11 cellular contexts compared by ENCODE assay signal in genomic region chr16:51150159-51150893, GRCh38. TPM values are rescaled to one million over a fixed set of nuclear protein-coding genes. Genes with fewer than 3 reads are reported as not detected.
DNase-seq lines count a peak whose midpoint lies in the region; ATAC-seq and TF ChIP-seq lines count a peak whose summit lies in the region.
"Had no signal": no experiment of that assay in that cellular context is flagged by ENCODE, and none has a peak within 500 bp of the region (broad histone marks: within the 10 kb centered on the region; RNA-seq: fewer than 3 reads in every experiment).

No MANE protein-coding gene starts in this region.

- H3K4me1 ChIP-seq in heart left ventricle (peaks cover 0 to 42% (median 15%) of the 10 kb centered on the region in 12 donors), muscle layer of colon (ENCODE audit: insufficient read depth, low read length) (peaks cover 10% of the 10 kb centered on the region), vagina (peaks cover 7% of the 10 kb centered on the region)

- H3K36me3 ChIP-seq in heart left ventricle (no peaks in the 10 kb centered on the region), muscle layer of colon (ENCODE audit: insufficient read depth, low read length) (no peaks in the 10 kb centered on the region), vagina (no peaks in the 10 kb centered on the region)

- H3K27ac Mint-ChIP-seq in endothelial cell (ENCODE audit: unreplicated experiment), result peak overlapping the region; percentile 86

- ATAC-seq in heart left ventricle (no peak), left cardiac atrium (no peak)
- ATAC-seq: sciatic nerve had no signal

- intact Hi-C loops in heart left ventricle (cut with DNase I), result no loop called here
- intact Hi-C loops in left cardiac atrium (cut with DNase I), result no loop called here
- intact Hi-C loops in vagina (cut with DNase I), result no loop called here

- H3K4me1 Mint-ChIP-seq in endothelial cell (ENCODE audit: unreplicated experiment), result peaks cover 60% of the 10 kb centered on the region

- no peaks in the 10 kb centered on the region for H3K36me3 Mint-ChIP-seq in endothelial cell (ENCODE audit: low read depth, unreplicated experiment)

- peaks cover 12% of the 10 kb centered on the region for H3K27me3 Mint-ChIP-seq in endothelial cell (ENCODE audit: unreplicated experiment)

- H3K9ac ChIP-seq in muscle layer of colon (ENCODE audit: low read length), result no peak overlapping the region

- H3K4me3 ChIP-seq in heart left ventricle (peak overlapping the region; percentile 26 to 62 (median 50)), muscle layer of colon (ENCODE audit: low read depth in 1 of 2, low read length in 2 of 2) (peak overlapping the region; percentile 17 to 27), vagina (peak overlapping the region; percentile 56 to 67)
- H3K4me3 ChIP-seq: PC-9 had no signal

- H3K9me3 ChIP-seq in heart left ventricle (no peaks in the 10 kb centered on the region), muscle layer of colon (ENCODE audit: low read length) (no peaks in the 10 kb centered on the region), vagina (no peaks in the 10 kb centered on the region)

- H3K9me3 Mint-ChIP-seq in endothelial cell (ENCODE audit: unreplicated experiment), result no peaks in the 10 kb centered on the region

- no peak for TF ChIP-seq POLR2A in heart left ventricle (IDR thresholded peaks at IDR 0.05)
- no peak for TF ChIP-seq POLR2A in vagina (IDR thresholded peaks at IDR 0.05)

- H3K27me3 ChIP-seq in heart left ventricle (peaks cover 49 to 98% (median 81%) of the 10 kb centered on the region in 9 donors), muscle layer of colon (ENCODE audit: control insufficient read depth in 1 of 2, insufficient read depth in 2 of 2, low read length in 2 of 2) (peaks cover 41 to 67% of the 10 kb centered on the region in 2 donors), vagina (no peaks in the 10 kb centered on the region)

- H3K4me3 Mint-ChIP-seq in endothelial cell (ENCODE audit: unreplicated experiment), result peak overlapping the region; percentile 98

- 1 to 9% (median 2%) methylated on average over 11 to 54 of the region's 54 CpGs for WGBS in heart left ventricle, 4 donors

- TF ChIP-seq CTCF in heart left ventricle (IDR thresholded peaks at IDR 0.05), result no peak
- no peak for TF ChIP-seq CTCF in endothelial cell (IDR thresholded peaks at IDR 0.05; ENCODE audit: unreplicated experiment)
- TF ChIP-seq CTCF in vagina (IDR thresholded peaks at IDR 0.05), result no peak

- peak overlapping the region in 2 of 12 donors; percentile 28 to 38 for H3K27ac ChIP-seq in heart left ventricle
- H3K27ac ChIP-seq in muscle layer of colon (ENCODE audit: low read depth, low read length), result no peak overlapping the region
- peak overlapping the region; percentile 92 for H3K27ac ChIP-seq in vagina
- H3K27ac ChIP-seq: PC-9 had no signal

- DNase-seq in heart left ventricle, result no peak
- DNase-seq in left cardiac atrium, result no peak
- DNase-seq in endothelial cell (ENCODE audit: low spot score), result peak; percentile 38
- DNase-seq in vagina (ENCODE audit: extremely low spot score in 2 of 2), result no peak
- DNase-seq in SW 1271 (lab: John Stamatoyannopoulos, UW), result no peak
- no peak for DNase-seq in activated CD4-positive, alpha-beta T cell treated with anti-CD3 and anti-CD28 coated beads, Interleukin-2, amount 50 U/mL, for 4 hours
- no peak for DNase-seq in NCI-H2107 treated with DMSO at 0.1 percent for 48 hours (lab: John Stamatoyannopoulos, UW; ENCODE audit: unreplicated experiment)
- DNase-seq: activated CD8-positive, alpha-beta memory T cell treated with anti-CD3 and anti-CD28 coated beads, Interleukin-2, amount 50 U/mL, for 48 hours; PC-9 had no signal

RNA-seq across cellular contexts. Expression of gene SALL1, which starts 0.7 kb away (rescaled TPM):
- total RNA-seq in heart left ventricle, result under 1 TPM in 5 of 9 donors, not detected in 4; 0.05 to 0.75 (median 0.13) TPM
- under 1 TPM; 0.08 TPM for polyA plus RNA-seq in heart left ventricle
- total RNA-seq in left cardiac atrium, result 1 to 10 TPM in 1 of 2 donors, under 1 TPM in 1; 0.29 to 4.6 TPM
- total RNA-seq in endothelial cell (ENCODE audit: unreplicated experiment), result 45.1 TPM
- 6.9 TPM for total RNA-seq in vagina
- total RNA-seq: PC-9 had no signal
